ENCODE assay signal across 1 cellular context in genomic region chr19:55208880-55209429, GRCh38.
A peak's percentile ranks its signal among the peaks of the same experiment; 100 is the strongest.
TF ChIP-seq lines count a peak whose summit lies in the region.

No MANE protein-coding gene starts in this region.

TF ChIP-seq in HepG2, 621 proteins besides CTCF, POLR2A, EP300 and RAD21:
- TF ChIP-seq ZNF724P (CRISPR knock-in tag; IDR thresholded peaks at IDR 0.05; ENCODE audit: borderline replicate concordance) (0 out of 2 replicates have a peak, but pooled peaks have one; percentile 7), PHF8 (CRISPR knock-in tag; IDR thresholded peaks at IDR 0.05) (0 out of 2 replicates have a peak, but pooled peaks have one; percentile 5), ZNF773 (CRISPR knock-in tag; IDR thresholded peaks at IDR 0.05; ENCODE audit: borderline replicate concordance) (no peak), NFE2 (CRISPR knock-in tag; IDR thresholded peaks at IDR 0.05) (no peak), ZNF160 (CRISPR knock-in tag; IDR thresholded peaks at IDR 0.05) (no peak), ZNF788 (CRISPR knock-in tag; IDR thresholded peaks at IDR 0.05; ENCODE audit: borderline replicate concordance) (0 out of 2 replicates have a peak, but pooled peaks have one; percentile 7), EEA1 (CRISPR knock-in tag; IDR thresholded peaks at IDR 0.05; ENCODE audit: borderline replicate concordance) (peak; percentile 33; the same call in 1 of the 2 replicates), ZBTB7A (CRISPR knock-in tag; IDR thresholded peaks at IDR 0.05) (peak; percentile 76; the same call in 1 of the 2 replicates), ZNF772 (CRISPR knock-in tag; IDR thresholded peaks at IDR 0.05) (0 out of 2 replicates have a peak, but pooled peaks have one; percentile 4), TCF12 (IDR thresholded peaks at IDR 0.05) (no peak), TCF12 (CRISPR knock-in tag; IDR thresholded peaks at IDR 0.05) (0 out of 2 replicates have a peak, but pooled peaks have one; percentile 19), ATF7-NPFF (CRISPR knock-in tag; IDR thresholded peaks at IDR 0.05; ENCODE audit: low read depth) (0 out of 2 replicates have a peak, but pooled peaks have one; percentile 4), GABPB1 (CRISPR knock-in tag; IDR thresholded peaks at IDR 0.05) (peak; percentile 60; the same call in 1 of the 2 replicates), ZKSCAN8 (CRISPR knock-in tag; IDR thresholded peaks at IDR 0.05; ENCODE audit: borderline replicate concordance) (0 out of 2 replicates have a peak, but pooled peaks have one; percentile 7), ZSCAN22 (CRISPR knock-in tag; IDR thresholded peaks at IDR 0.05) (peak; percentile 98), HDAC1 (CRISPR knock-in tag; IDR thresholded peaks at IDR 0.05) (peak; percentile 17; the same call in 1 of the 2 replicates), NRL (CRISPR knock-in tag; IDR thresholded peaks at IDR 0.05; ENCODE audit: borderline replicate concordance) (0 out of 2 replicates have a peak, but pooled peaks have one; percentile 2), MZF1 (CRISPR knock-in tag; IDR thresholded peaks at IDR 0.05; ENCODE audit: borderline replicate concordance) (no peak), ZNF556 (CRISPR knock-in tag; IDR thresholded peaks at IDR 0.05; ENCODE audit: borderline replicate concordance) (no peak), ZNF430 (CRISPR knock-in tag; IDR thresholded peaks at IDR 0.05) (no peak), ZSCAN20 (CRISPR knock-in tag; IDR thresholded peaks at IDR 0.05; ENCODE audit: borderline replicate concordance) (no peak), JDP2 (CRISPR knock-in tag; IDR thresholded peaks at IDR 0.05; ENCODE audit: borderline replicate concordance) (no peak), RNF2 (conservative IDR thresholded peaks at IDR 0.05; ENCODE audit: low read depth) (no peak), MED1 (CRISPR knock-in tag; IDR thresholded peaks at IDR 0.05) (no peak; the same call in 1 of the 2 replicates), THAP11 (CRISPR knock-in tag; IDR thresholded peaks at IDR 0.05) (0 out of 2 replicates have a peak, but pooled peaks have one; percentile 27), POLR2AphosphoS5 (IDR thresholded peaks at IDR 0.05; ENCODE audit: low read depth, low read length) (peak; percentile 32; the same call in 1 of the 2 replicates), GATAD1 (CRISPR knock-in tag; IDR thresholded peaks at IDR 0.05) (0 out of 2 replicates have a peak, but pooled peaks have one; percentile 45), ARID2 (CRISPR knock-in tag; IDR thresholded peaks at IDR 0.05; ENCODE audit: borderline replicate concordance) (no peak), GABPA (IDR thresholded peaks at IDR 0.05; ENCODE audit: low read depth, low read length) (peak; percentile 58), GABPA (CRISPR knock-in tag; IDR thresholded peaks at IDR 0.05; ENCODE audit: low read depth) (peak; percentile 69), MIXL1 (CRISPR knock-in tag; IDR thresholded peaks at IDR 0.05) (no peak), ZNF614 (CRISPR knock-in tag; IDR thresholded peaks at IDR 0.05; ENCODE audit: borderline replicate concordance) (no peak), HNRNPLL (IDR thresholded peaks at IDR 0.05; ENCODE audit: low read depth, low read length, poor library complexity, severe bottlenecking) (no peak)
- TF ChIP-seq, protein P1, sequence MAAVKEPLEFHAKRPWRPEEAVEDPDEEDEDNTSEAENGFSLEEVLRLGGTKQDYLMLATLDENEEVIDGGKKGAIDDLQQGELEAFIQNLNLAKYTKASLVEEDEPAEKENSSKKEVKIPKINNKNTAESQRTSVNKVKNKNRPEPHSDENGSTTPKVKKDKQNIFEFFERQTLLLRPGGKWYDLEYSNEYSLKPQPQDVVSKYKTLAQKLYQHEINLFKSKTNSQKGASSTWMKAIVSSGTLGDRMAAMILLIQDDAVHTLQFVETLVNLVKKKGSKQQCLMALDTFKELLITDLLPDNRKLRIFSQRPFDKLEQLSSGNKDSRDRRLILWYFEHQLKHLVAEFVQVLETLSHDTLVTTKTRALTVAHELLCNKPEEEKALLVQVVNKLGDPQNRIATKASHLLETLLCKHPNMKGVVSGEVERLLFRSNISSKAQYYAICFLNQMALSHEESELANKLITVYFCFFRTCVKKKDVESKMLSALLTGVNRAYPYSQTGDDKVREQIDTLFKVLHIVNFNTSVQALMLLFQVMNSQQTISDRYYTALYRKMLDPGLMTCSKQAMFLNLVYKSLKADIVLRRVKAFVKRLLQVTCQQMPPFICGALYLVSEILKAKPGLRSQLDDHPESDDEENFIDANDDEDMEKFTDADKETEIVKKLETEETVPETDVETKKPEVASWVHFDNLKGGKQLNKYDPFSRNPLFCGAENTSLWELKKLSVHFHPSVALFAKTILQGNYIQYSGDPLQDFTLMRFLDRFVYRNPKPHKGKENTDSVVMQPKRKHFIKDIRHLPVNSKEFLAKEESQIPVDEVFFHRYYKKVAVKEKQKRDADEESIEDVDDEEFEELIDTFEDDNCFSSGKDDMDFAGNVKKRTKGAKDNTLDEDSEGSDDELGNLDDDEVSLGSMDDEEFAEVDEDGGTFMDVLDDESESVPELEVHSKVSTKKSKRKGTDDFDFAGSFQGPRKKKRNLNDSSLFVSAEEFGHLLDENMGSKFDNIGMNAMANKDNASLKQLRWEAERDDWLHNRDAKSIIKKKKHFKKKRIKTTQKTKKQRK (IDR thresholded peaks at IDR 0.05; ENCODE audit: low read length), result no peak
- TF ChIP-seq, protein P2, sequence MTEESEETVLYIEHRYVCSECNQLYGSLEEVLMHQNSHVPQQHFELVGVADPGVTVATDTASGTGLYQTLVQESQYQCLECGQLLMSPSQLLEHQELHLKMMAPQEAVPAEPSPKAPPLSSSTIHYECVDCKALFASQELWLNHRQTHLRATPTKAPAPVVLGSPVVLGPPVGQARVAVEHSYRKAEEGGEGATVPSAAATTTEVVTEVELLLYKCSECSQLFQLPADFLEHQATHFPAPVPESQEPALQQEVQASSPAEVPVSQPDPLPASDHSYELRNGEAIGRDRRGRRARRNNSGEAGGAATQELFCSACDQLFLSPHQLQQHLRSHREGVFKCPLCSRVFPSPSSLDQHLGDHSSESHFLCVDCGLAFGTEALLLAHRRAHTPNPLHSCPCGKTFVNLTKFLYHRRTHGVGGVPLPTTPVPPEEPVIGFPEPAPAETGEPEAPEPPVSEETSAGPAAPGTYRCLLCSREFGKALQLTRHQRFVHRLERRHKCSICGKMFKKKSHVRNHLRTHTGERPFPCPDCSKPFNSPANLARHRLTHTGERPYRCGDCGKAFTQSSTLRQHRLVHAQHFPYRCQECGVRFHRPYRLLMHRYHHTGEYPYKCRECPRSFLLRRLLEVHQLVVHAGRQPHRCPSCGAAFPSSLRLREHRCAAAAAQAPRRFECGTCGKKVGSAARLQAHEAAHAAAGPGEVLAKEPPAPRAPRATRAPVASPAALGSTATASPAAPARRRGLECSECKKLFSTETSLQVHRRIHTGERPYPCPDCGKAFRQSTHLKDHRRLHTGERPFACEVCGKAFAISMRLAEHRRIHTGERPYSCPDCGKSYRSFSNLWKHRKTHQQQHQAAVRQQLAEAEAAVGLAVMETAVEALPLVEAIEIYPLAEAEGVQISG (CRISPR knock-in tag; IDR thresholded peaks at IDR 0.05), result 0 out of 2 replicates have a peak, but pooled peaks have one; percentile 2
- TF ChIP-seq, protein P3, sequence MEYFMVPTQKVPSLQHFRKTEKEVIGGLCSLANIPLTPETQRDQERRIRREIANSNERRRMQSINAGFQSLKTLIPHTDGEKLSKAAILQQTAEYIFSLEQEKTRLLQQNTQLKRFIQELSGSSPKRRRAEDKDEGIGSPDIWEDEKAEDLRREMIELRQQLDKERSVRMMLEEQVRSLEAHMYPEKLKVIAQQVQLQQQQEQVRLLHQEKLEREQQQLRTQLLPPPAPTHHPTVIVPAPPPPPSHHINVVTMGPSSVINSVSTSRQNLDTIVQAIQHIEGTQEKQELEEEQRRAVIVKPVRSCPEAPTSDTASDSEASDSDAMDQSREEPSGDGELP (IDR thresholded peaks at IDR 0.05; ENCODE audit: borderline replicate concordance, low read depth), result peak; percentile 60; the same call in 1 of the 2 replicates
- TF ChIP-seq, protein P4, sequence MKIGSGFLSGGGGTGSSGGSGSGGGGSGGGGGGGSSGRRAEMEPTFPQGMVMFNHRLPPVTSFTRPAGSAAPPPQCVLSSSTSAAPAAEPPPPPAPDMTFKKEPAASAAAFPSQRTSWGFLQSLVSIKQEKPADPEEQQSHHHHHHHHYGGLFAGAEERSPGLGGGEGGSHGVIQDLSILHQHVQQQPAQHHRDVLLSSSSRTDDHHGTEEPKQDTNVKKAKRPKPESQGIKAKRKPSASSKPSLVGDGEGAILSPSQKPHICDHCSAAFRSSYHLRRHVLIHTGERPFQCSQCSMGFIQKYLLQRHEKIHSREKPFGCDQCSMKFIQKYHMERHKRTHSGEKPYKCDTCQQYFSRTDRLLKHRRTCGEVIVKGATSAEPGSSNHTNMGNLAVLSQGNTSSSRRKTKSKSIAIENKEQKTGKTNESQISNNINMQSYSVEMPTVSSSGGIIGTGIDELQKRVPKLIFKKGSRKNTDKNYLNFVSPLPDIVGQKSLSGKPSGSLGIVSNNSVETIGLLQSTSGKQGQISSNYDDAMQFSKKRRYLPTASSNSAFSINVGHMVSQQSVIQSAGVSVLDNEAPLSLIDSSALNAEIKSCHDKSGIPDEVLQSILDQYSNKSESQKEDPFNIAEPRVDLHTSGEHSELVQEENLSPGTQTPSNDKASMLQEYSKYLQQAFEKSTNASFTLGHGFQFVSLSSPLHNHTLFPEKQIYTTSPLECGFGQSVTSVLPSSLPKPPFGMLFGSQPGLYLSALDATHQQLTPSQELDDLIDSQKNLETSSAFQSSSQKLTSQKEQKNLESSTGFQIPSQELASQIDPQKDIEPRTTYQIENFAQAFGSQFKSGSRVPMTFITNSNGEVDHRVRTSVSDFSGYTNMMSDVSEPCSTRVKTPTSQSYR (CRISPR knock-in tag; IDR thresholded peaks at IDR 0.05; ENCODE audit: borderline replicate concordance), result peak; percentile 26; the same call in 1 of the 2 replicates
- TF ChIP-seq, protein P5, sequence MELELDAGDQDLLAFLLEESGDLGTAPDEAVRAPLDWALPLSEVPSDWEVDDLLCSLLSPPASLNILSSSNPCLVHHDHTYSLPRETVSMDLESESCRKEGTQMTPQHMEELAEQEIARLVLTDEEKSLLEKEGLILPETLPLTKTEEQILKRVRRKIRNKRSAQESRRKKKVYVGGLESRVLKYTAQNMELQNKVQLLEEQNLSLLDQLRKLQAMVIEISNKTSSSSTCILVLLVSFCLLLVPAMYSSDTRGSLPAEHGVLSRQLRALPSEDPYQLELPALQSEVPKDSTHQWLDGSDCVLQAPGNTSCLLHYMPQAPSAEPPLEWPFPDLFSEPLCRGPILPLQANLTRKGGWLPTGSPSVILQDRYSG (CRISPR knock-in tag; IDR thresholded peaks at IDR 0.05), result no peak
TF ChIP-seq in HepG2: peak in this region for 20.
